In genomic region chr3:62818347-62818746, GRCh38 we compare ENCODE assay signal across 17 cellular contexts. TPM values are rescaled to one million over a fixed set of nuclear protein-coding genes. Genes with fewer than 3 reads are reported as not detected.
DNase-seq lines count a peak whose midpoint lies in the region; ATAC-seq and TF ChIP-seq lines count a peak whose summit lies in the region.
"Had no signal": no experiment of that assay in that cellular context is flagged by ENCODE, and none has a peak within 500 bp of the region (broad histone marks: within the 10 kb centered on the region; RNA-seq: fewer than 3 reads in every experiment).

No MANE protein-coding gene starts in this region.

- H3K4me3 ChIP-seq in OCI-LY7 (ENCODE audit: low read depth, low read length, poor library complexity, severe bottlenecking) (peak overlapping the region; percentile 49), left ventricle myocardium inferior (no peak overlapping the region)
- H3K4me3 ChIP-seq: mucosa of descending colon, right atrium auricular region, SJSA1 had no signal

- no TSS peak for BruUV-seq in OCI-LY7 (replicated peaks; lab: Mats Ljungman, UMichigan)

- peak overlapping the region; percentile 99 for H3K27ac ChIP-seq in OCI-LY7 (ENCODE audit: low read depth, low read length, poor library complexity, severe bottlenecking)
- no peak overlapping the region for H3K27ac ChIP-seq in left ventricle myocardium inferior (replicated peaks)
- H3K27ac ChIP-seq: right atrium auricular region, SJSA1 had no signal

- H3K9me2 ChIP-seq in OCI-LY7 (ENCODE audit: insufficient read depth, low read length): no peaks in the 10 kb centered on the region

- DNase-seq in OCI-LY7 (ENCODE audit: low spot score) (peak; percentile 96), left ventricle myocardium inferior (no peak), NCI-H82 (lab: John Stamatoyannopoulos, UW) (no peak), D341Med (ENCODE audit: low spot score) (no peak), NCI-H1694 treated with DMSO at 0.1 percent for 48 hours (lab: John Stamatoyannopoulos, UW) (no peak)
- DNase-seq: activated CD4-positive, CD25-positive, alpha-beta regulatory T cell treated with anti-CD3 and anti-CD28 coated beads, Interleukin-2, amount 50 U/mL, for 72 hours; activated gamma-delta T cell; central memory CD4-positive, alpha-beta T cell; DMS 273 treated with DMSO at 0.1 percent for 48 hours; erythroblast; mucosa of descending colon; NCI-H2227 treated with DMSO at 0.1 percent for 48 hours had no signal

- H3K4me2 ChIP-seq in OCI-LY7 (ENCODE audit: low read length): peak overlapping the region; percentile 77

- H3K9me3 ChIP-seq in OCI-LY7 (ENCODE audit: low read length) (no peaks in the 10 kb centered on the region; the same call in 1 of the 2 replicates), left ventricle myocardium inferior (replicated peaks) (no peaks in the 10 kb centered on the region)
- H3K9me3 ChIP-seq: mucosa of descending colon, right atrium auricular region, SJSA1 had no signal

- no peak for TF ChIP-seq CTCF in OCI-LY7 (conservative IDR thresholded peaks at IDR 0.05; ENCODE audit: low read length)
- TF ChIP-seq CTCF in left ventricle myocardium inferior (IDR thresholded peaks at IDR 0.05; ENCODE audit: borderline replicate concordance): no peak

- peaks cover 98% of the 10 kb centered on the region for H3K4me1 ChIP-seq in OCI-LY7 (ENCODE audit: insufficient read depth, low read length, poor library complexity, severe bottlenecking)
- no peaks in the 10 kb centered on the region for H3K4me1 ChIP-seq in left ventricle myocardium inferior
- H3K4me1 ChIP-seq: right atrium auricular region, SJSA1 had no signal

- CTCF ChIA-PET in OCI-LY7 (lab: Charles Lee; ENCODE audit: unreplicated experiment): interaction anchor here (1.2 to 1.7 kb wide), 2 partner anchors 63 to 152 kb away, joined by 4 read pairs; no protein-coding TSS in a partner anchor

- H2AFZ ChIP-seq in OCI-LY7 (ENCODE audit: low read length): peak overlapping the region; percentile 19; the same call in 1 of the 2 replicates

- H3K27me3 ChIP-seq in left ventricle myocardium inferior (ENCODE audit: low read depth): no peaks in the 10 kb centered on the region
- H3K27me3 ChIP-seq: right atrium auricular region, SJSA1 had no signal

- intact Hi-C loops in OCI-LY7 (cut with micrococcal nuclease; ENCODE audit: unreplicated experiment): loop anchor here (1.0 to 5.0 kb wide), 4 partner anchors 13 to 151 kb away; no protein-coding TSS in a partner anchor
- intact Hi-C loops in left ventricle myocardium inferior (cut with micrococcal nuclease): no loop called here

- H4K20me1 ChIP-seq in OCI-LY7 (ENCODE audit: insufficient read depth, low read length): no peaks in the 10 kb centered on the region

- H3K79me2 ChIP-seq in OCI-LY7 (ENCODE audit: insufficient read depth, low read depth, low read length): peaks cover 36% of the 10 kb centered on the region; the same call in 1 of the 2 replicates

- POLR2A ChIA-PET in OCI-LY7 (lab: Charles Lee): interaction anchor here (1.1 to 36.5 kb wide), 7 partner anchors 1 to 152 kb away, joined by 3 to 961 read pairs (median 7); no protein-coding TSS in a partner anchor

- ATAC-seq in GM18873 (IDR thresholded peaks at IDR 0.05; ENCODE audit: low FRiP score, unreplicated experiment) (peak; percentile 93), GM21576 (IDR thresholded peaks at IDR 0.05; ENCODE audit: unreplicated experiment) (peak; percentile 86), HG03108 (IDR thresholded peaks at IDR 0.05; ENCODE audit: unreplicated experiment) (peak; percentile 88)
- ATAC-seq: mucosa of descending colon had no signal

- H3K36me3 ChIP-seq in OCI-LY7 (ENCODE audit: insufficient read depth, low read length) (peaks cover 3% of the 10 kb centered on the region), left ventricle myocardium inferior (no peaks in the 10 kb centered on the region)
- H3K36me3 ChIP-seq: right atrium auricular region, SJSA1 had no signal

RNA-seq across cellular contexts. Expression of gene CADPS, which starts 56.9 kb away (rescaled TPM):
- 61.3 and 76.9 TPM in 2 replicates for total RNA-seq in OCI-LY7 (2014; rRNA removed; shearing (Covaris generic))
- total RNA-seq in OCI-LY7 (2022) (68.6 and 79.5 TPM in 2 replicates), left ventricle myocardium inferior (25.0 TPM)
- total RNA-seq: SJSA1 had no signal
